ENCODE assay signal across 15 cellular contexts in the genomic region with DNA sequence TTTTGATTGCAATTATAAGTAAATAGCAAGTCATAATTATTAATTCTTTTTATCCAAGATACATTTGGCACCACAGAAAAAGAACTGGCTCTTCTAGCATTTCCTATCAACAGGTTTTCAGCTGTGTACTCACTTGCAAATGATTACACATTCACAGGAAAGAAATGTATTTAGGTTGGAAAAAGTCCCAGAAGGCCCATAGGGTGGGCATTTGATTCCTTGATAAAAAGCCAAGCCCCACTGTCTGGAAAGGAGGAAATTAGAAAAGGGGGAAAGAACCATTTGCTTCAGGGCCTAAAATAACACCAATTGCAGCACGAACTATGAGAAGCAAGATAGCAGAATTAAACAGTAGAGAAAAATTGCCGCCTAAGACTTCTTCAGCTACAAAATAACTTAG.
DNase-seq lines count a peak whose midpoint lies in the region; ATAC-seq and TF ChIP-seq lines count a peak whose summit lies in the region.
"Had no signal": no experiment of that assay in that cellular context is flagged by ENCODE, and none has a peak within 500 bp of the region (broad histone marks: within the 10 kb centered on the region; RNA-seq: fewer than 3 reads in every experiment).

No MANE protein-coding gene starts in this region.

- no peaks in the 10 kb centered on the region for H4K20me1 ChIP-seq in PC-3 (ENCODE audit: low read length)

- CTCF ChIA-PET in PC-3 (lab: Charles Lee): no interaction called here

- in situ Hi-C loops in astrocyte of the cerebellum (cut with HindIII; ENCODE audit: low sequenced_read_pairs): no loop called here

- H3K27me3 ChIP-seq in right cardiac atrium (ENCODE audit: control insufficient read depth, insufficient read depth): no peaks in the 10 kb centered on the region
- no peaks in the 10 kb centered on the region for H3K27me3 ChIP-seq in thoracic aorta (replicated peaks; ENCODE audit: insufficient read depth)
- H3K27me3 ChIP-seq in PC-3 (ENCODE audit: low read length): no peaks in the 10 kb centered on the region
- no peaks in the 10 kb centered on the region for H3K27me3 ChIP-seq in right lobe of liver

- intact Hi-C loops in right cardiac atrium (cut with DNase I): no loop called here
- intact Hi-C loops in PC-3 (cut with micrococcal nuclease): no loop called here
- intact Hi-C loops in right lobe of liver (cut with DNase I): no loop called here

- no peaks in the 10 kb centered on the region for H3K9me2 ChIP-seq in PC-3 (replicated peaks; ENCODE audit: low read length)

- POLR2A ChIA-PET in PC-3 (lab: Charles Lee; ENCODE audit: unreplicated experiment): no interaction called here

- TF ChIP-seq POLR2A in right lobe of liver (IDR thresholded peaks at IDR 0.05): no peak

- WGBS in right cardiac atrium: 35% methylated on average over 2 of the region's 2 CpGs
- 72% methylated on average over 2 of the region's 2 CpGs for WGBS in right lobe of liver (ENCODE audit: insufficient coverage, low coverage, low lambda C conversion rate, missing lambda C conversion rate)

- no TSS peak for BruUV-seq in PC-3 (replicated peaks; lab: Mats Ljungman, UMichigan)

- H3K4me3 ChIP-seq in astrocyte of the cerebellum (ENCODE audit: low read depth, low read length) (no peak overlapping the region), right cardiac atrium (ENCODE audit: low read length) (no peak overlapping the region), thoracic aorta (peak overlapping the region; percentile 32), PC-3 (ENCODE audit: low read length) (no peak overlapping the region), right lobe of liver (no peak overlapping the region)

- H3K9me3 ChIP-seq in right cardiac atrium (ENCODE audit: control insufficient read depth, low read length): no peaks in the 10 kb centered on the region
- H3K9me3 ChIP-seq in thoracic aorta: no peaks in the 10 kb centered on the region
- H3K9me3 ChIP-seq in PC-3 (ENCODE audit: low read length): no peaks in the 10 kb centered on the region
- no peaks in the 10 kb centered on the region for H3K9me3 ChIP-seq in right lobe of liver

- H3K9ac ChIP-seq in PC-3 (ENCODE audit: low read length): no peak overlapping the region

- H3K4me2 ChIP-seq in PC-3 (ENCODE audit: low read length): no peak overlapping the region

- H3K36me3 ChIP-seq in thoracic aorta (no peaks in the 10 kb centered on the region), PC-3 (ENCODE audit: low read depth, low read length) (no peaks in the 10 kb centered on the region), right lobe of liver (no peaks in the 10 kb centered on the region)

- no peak for TF ChIP-seq CTCF in astrocyte of the cerebellum (IDR thresholded peaks at IDR 0.05; ENCODE audit: low read depth, low read length, missing control alignments)
- no peak for TF ChIP-seq CTCF in thoracic aorta (IDR thresholded peaks at IDR 0.05)
- TF ChIP-seq CTCF in PC-3 (conservative IDR thresholded peaks at IDR 0.05; ENCODE audit: low read depth, low read length): no peak
- TF ChIP-seq CTCF in right lobe of liver (IDR thresholded peaks at IDR 0.05): no peak

- DNase-seq in NCI-H2081 (lab: John Stamatoyannopoulos, UW): peak; percentile 11 to 37
- DNase-seq in NCI-H2081 treated with DMSO at 0.1 percent for 48 hours (lab: John Stamatoyannopoulos, UW): no peak
- peak; percentile 88 for DNase-seq in astrocyte of the cerebellum (ENCODE audit: low read depth)
- no peak for DNase-seq in right cardiac atrium
- no peak for DNase-seq in thoracic aorta (ENCODE audit: low spot score)
- DNase-seq in PC-3: no peak
- DNase-seq in SW480 (ENCODE audit: low spot score): no peak
- no peak for DNase-seq in right lobe of liver
- DNase-seq: activated naive CD4-positive, alpha-beta T cell; CD4-positive, alpha-beta memory T cell; central memory CD4-positive, alpha-beta T cell; NCI-H2171 treated with DMSO at 0.1 percent for 48 hours; stimulated activated CD4-positive, alpha-beta T cell treated with anti-CD3 and anti-CD28 coated beads, Interleukin-4, amount 100 ng/mL, for 1 hour; SW 1271 had no signal

- H3K4me1 ChIP-seq in right cardiac atrium (ENCODE audit: control insufficient read depth, insufficient read depth, low read length): no peaks in the 10 kb centered on the region
- peaks cover 15 to 22% of the 10 kb centered on the region in 2 donors for H3K4me1 ChIP-seq in thoracic aorta (ENCODE audit: control insufficient read depth in 1 of 2, low read depth in 2 of 2)
- H3K4me1 ChIP-seq in PC-3 (ENCODE audit: insufficient read depth, low read length): no peaks in the 10 kb centered on the region
- H3K4me1 ChIP-seq in right lobe of liver: no peaks in the 10 kb centered on the region

- H3K27ac ChIP-seq in right cardiac atrium (ENCODE audit: low read length) (no peak overlapping the region), thoracic aorta (peak overlapping the region; percentile 49 to 83), PC-3 (ENCODE audit: low read length) (no peak overlapping the region), right lobe of liver (no peak overlapping the region)

- no peaks in the 10 kb centered on the region for H3K79me2 ChIP-seq in PC-3 (ENCODE audit: low read length)

- ATAC-seq in right cardiac atrium (peak; percentile 51 to 84), thoracic aorta (ENCODE audit: insufficient number of reproducible peaks, low FRiP score, low read depth) (peak; percentile 65), PC-3 (no peak), right lobe of liver (no peak)
- ATAC-seq: WTC11 had no signal

- no peaks in the 10 kb centered on the region for H3F3A ChIP-seq in PC-3 (ENCODE audit: low read length, unreplicated experiment)

- no peak overlapping the region for H2AFZ ChIP-seq in PC-3 (ENCODE audit: low read length)

Comparison
In these comparisons a context has a peak if more than half of its experiments do, and no peak if none do; other contexts are left out.
1. DNase-seq: peak in NCI-H2081 (2 of 2) and astrocyte of the cerebellum (single experiment); none in NCI-H2081 treated with DMSO at 0.1 percent for 48 hours (single experiment), right cardiac atrium (0 of 3), thoracic aorta (single experiment), PC-3 (single experiment), SW480 (single experiment) and right lobe of liver (0 of 3).
2. ATAC-seq: peak in right cardiac atrium (2 of 2) and thoracic aorta (single experiment); none in PC-3 (single experiment) and right lobe of liver (0 of 4).
3. H3K27ac ChIP-seq: peak in thoracic aorta (2 of 2); none in right cardiac atrium (single experiment), PC-3 (single experiment) and right lobe of liver (0 of 3).